8 cellular contexts compared by ENCODE assay signal in genomic region chr5:67160985-67161384, GRCh38. TPM values are rescaled to one million over a fixed set of nuclear protein-coding genes. Genes with fewer than 3 reads are reported as not detected.
DNase-seq lines count a peak whose midpoint lies in the region; ATAC-seq and TF ChIP-seq lines count a peak whose summit lies in the region.

No MANE protein-coding gene starts in this region.

- no peak overlapping the region for H3K4me3 ChIP-seq in effector memory CD4-positive, alpha-beta T cell (ENCODE audit: insufficient read depth, low read depth, low read length, poor library complexity, severe bottlenecking)
- H3K4me3 ChIP-seq in smooth muscle cell, result no peak overlapping the region

- H3F3A ChIP-seq in smooth muscle cell (ENCODE audit: low read depth), result no peaks in the 10 kb centered on the region

- peaks cover 28% of the 10 kb centered on the region for H3K4me1 Mint-ChIP-seq in WTC11

- no peaks in the 10 kb centered on the region for H3K27me3 ChIP-seq in effector memory CD4-positive, alpha-beta T cell (replicated peaks; ENCODE audit: control insufficient read depth, insufficient read depth, low read length, poor library complexity, severe bottlenecking)
- H3K27me3 ChIP-seq in smooth muscle cell (ENCODE audit: low read depth), result no peaks in the 10 kb centered on the region

- 41% methylated on average over 3 of the region's 3 CpGs for WGBS in smooth muscle cell (ENCODE audit: low lambda C conversion rate)

- no peaks in the 10 kb centered on the region for H3K9me3 ChIP-seq in effector memory CD4-positive, alpha-beta T cell (ENCODE audit: control insufficient read depth, low read length)
- H3K9me3 ChIP-seq in smooth muscle cell (replicated peaks; ENCODE audit: low read depth), result no peaks in the 10 kb centered on the region

- DNase-seq in H4 (ENCODE audit: low spot score) (peak; percentile 47), WTC11 (ENCODE audit: low spot score) (no peak), smooth muscle cell (lab: John Stamatoyannopoulos, UW; ENCODE audit: unreplicated experiment) (no peak), UCSD-AML1 (lab: John Stamatoyannopoulos, UW; ENCODE audit: unreplicated experiment) (no peak), NCI-H1694 (lab: John Stamatoyannopoulos, UW) (no peak)
- peak in 2 of 3 donors; percentile 12 to 37 for DNase-seq in effector memory CD4-positive, alpha-beta T cell

- H3K27ac Mint-ChIP-seq in WTC11, result peak overlapping the region; percentile 41; the same call in 1 of the 2 replicates

- no peak overlapping the region for H2AFZ ChIP-seq in smooth muscle cell (ENCODE audit: low read depth)

- no peaks in the 10 kb centered on the region; the same call in 1 of the 2 replicates for H3K36me3 Mint-ChIP-seq in WTC11

- no peak overlapping the region for H3K9ac ChIP-seq in smooth muscle cell (ENCODE audit: low read depth)

- peak overlapping the region; percentile 15 for H3K4me2 ChIP-seq in smooth muscle cell

- TF ChIP-seq CTCF in WTC11 (IDR thresholded peaks at IDR 0.05) (no peak), smooth muscle cell (IDR thresholded peaks at IDR 0.05; ENCODE audit: borderline replicate concordance, insufficient read depth, poor library complexity, severe bottlenecking) (no peak)

- H3K4me1 ChIP-seq in effector memory CD4-positive, alpha-beta T cell (ENCODE audit: control insufficient read depth, insufficient read depth, low read length, poor library complexity, severe bottlenecking), result peaks cover 66% of the 10 kb centered on the region
- H3K4me1 ChIP-seq in smooth muscle cell (ENCODE audit: low read depth), result no peaks in the 10 kb centered on the region

- no peaks in the 10 kb centered on the region for H4K20me1 ChIP-seq in smooth muscle cell (ENCODE audit: low read depth)

- no peaks in the 10 kb centered on the region for H3K9me3 Mint-ChIP-seq in WTC11

- no peak for ATAC-seq in WTC11
- ATAC-seq in GM18907 (IDR thresholded peaks at IDR 0.05; ENCODE audit: unreplicated experiment), result no peak
- no peak for ATAC-seq in GM21447 (IDR thresholded peaks at IDR 0.05; ENCODE audit: unreplicated experiment)

- H3K79me2 ChIP-seq in smooth muscle cell (ENCODE audit: low read depth), result no peaks in the 10 kb centered on the region

- CTCF ChIA-PET in WTC11 (lab: Charles Lee), result interaction anchor here (1.0 kb wide), 1 partner anchor 48 kb away, joined by 4 read pairs; no protein-coding TSS in a partner anchor

- no peaks in the 10 kb centered on the region for H3K27me3 Mint-ChIP-seq in WTC11 (ENCODE audit: low read depth)

- POLR2A ChIA-PET in WTC11 (lab: Charles Lee), result no interaction called here

- H3K36me3 ChIP-seq in effector memory CD4-positive, alpha-beta T cell (ENCODE audit: control insufficient read depth, insufficient read depth, low read length), result peaks cover 7% of the 10 kb centered on the region
- no peaks in the 10 kb centered on the region for H3K36me3 ChIP-seq in smooth muscle cell (ENCODE audit: low read depth)

- no peak overlapping the region for H3K4me3 Mint-ChIP-seq in WTC11

- peak overlapping the region; percentile 64 for H3K27ac ChIP-seq in effector memory CD4-positive, alpha-beta T cell (ENCODE audit: insufficient read depth, low read length, poor library complexity, severe bottlenecking)
- peak overlapping the region; percentile 10 for H3K27ac ChIP-seq in smooth muscle cell (ENCODE audit: low read depth)

TF ChIP-seq in WTC11, 78 proteins besides CTCF, POLR2A, EP300 and RAD21:
- TF ChIP-seq AR (CRISPR knock-in tag; IDR thresholded peaks at IDR 0.05) (no peak), TEAD1 (CRISPR knock-in tag; IDR thresholded peaks at IDR 0.05) (no peak), ZBTB21 (CRISPR knock-in tag; IDR thresholded peaks at IDR 0.05; ENCODE audit: borderline replicate concordance) (no peak), ETV6 (CRISPR knock-in tag; IDR thresholded peaks at IDR 0.05) (no peak), NFATC4 (CRISPR knock-in tag; IDR thresholded peaks at IDR 0.05) (no peak), ZBTB43 (CRISPR knock-in tag; IDR thresholded peaks at IDR 0.05) (no peak), KAT7 (CRISPR knock-in tag; IDR thresholded peaks at IDR 0.05; ENCODE audit: borderline replicate concordance) (no peak), PRDM15 (CRISPR knock-in tag; IDR thresholded peaks at IDR 0.05) (no peak), PREB (CRISPR knock-in tag; IDR thresholded peaks at IDR 0.05; ENCODE audit: borderline replicate concordance) (no peak)

RNA-seq across cellular contexts. Expression of gene CD180, which starts 35.6 kb away (rescaled TPM):
- not detected in 2 replicates for total RNA-seq in H4 (2014; rRNA removed; shearing (Covaris generic))
- not detected in 3 replicates for total RNA-seq in WTC11 (2021)
- not detected in 2 replicates for total RNA-seq in smooth muscle cell
- not detected in 2 replicates for polyA plus RNA-seq in smooth muscle cell

Comparison
In these comparisons a context has a peak if more than half of its experiments do, and no peak if none do; other contexts are left out.
1. DNase-seq: peak in H4 (single experiment) and effector memory CD4-positive, alpha-beta T cell (2 of 3); none in WTC11 (single experiment), smooth muscle cell (single experiment), UCSD-AML1 (single experiment) and NCI-H1694 (single experiment).